Comparison of ENCODE assay signal across 36 cellular contexts in the genomic region with DNA sequence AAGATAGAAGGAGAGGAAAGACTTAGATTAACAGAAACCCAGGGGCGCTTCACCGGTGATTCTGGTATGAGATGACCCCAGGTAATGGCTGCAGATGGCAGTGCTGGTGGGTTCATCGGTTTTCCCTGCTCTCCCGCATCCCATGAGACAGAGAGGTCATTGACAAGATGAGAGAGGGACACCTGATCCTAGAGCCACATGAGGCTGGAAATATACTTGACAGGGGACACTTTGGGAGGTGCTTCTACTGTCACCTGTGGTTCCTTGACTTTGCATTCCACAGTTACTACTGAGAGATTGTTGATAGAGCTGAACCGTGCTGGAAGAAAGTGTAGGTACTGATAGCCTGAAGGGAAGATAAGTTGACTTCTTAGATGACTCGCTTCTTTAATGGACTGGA.
"Had no signal": no experiment of that assay in that cellular context is flagged by ENCODE, and none has a peak within 500 bp of the region (broad histone marks: within the 10 kb centered on the region; RNA-seq: fewer than 3 reads in every experiment).

No MANE protein-coding gene starts in this region.

- H3K4me1 ChIP-seq: adrenal gland, ascending aorta, body of pancreas, breast epithelium had no signal

- H3K36me3 Mint-ChIP-seq: activated naive CD4-positive, alpha-beta T cell treated with anti-CD3 and anti-CD28 coated beads, Interleukin-2, amount 10 ng/mL, durations not matched to agents 7 days and 5 days; activated naive CD4-positive, alpha-beta T cell treated with anti-CD3 and anti-CD28 coated beads, Interleukin-2, amount 50 U/mL, for 24 hours; activated naive CD8-positive, alpha-beta T cell; activated naive CD8-positive, alpha-beta T cell treated with anti-CD3 and anti-CD28 coated beads for 36 hours; activated naive CD8-positive, alpha-beta T cell treated with anti-CD3 and anti-CD28 coated beads, Interleukin-2, amount 10 ng/mL, durations not matched to agents 7 days and 5 days; brain had no signal

- H3K4me3 Mint-ChIP-seq: activated naive CD4-positive, alpha-beta T cell treated with anti-CD3 and anti-CD28 coated beads for 36 hours; activated naive CD4-positive, alpha-beta T cell treated with anti-CD3 and anti-CD28 coated beads, Interleukin-2, amount 10 ng/mL, durations not matched to agents 7 days and 5 days; activated naive CD4-positive, alpha-beta T cell treated with anti-CD3 and anti-CD28 coated beads, Interleukin-2, amount 50 U/mL, for 24 hours; activated naive CD8-positive, alpha-beta T cell; activated naive CD8-positive, alpha-beta T cell treated with anti-CD3 and anti-CD28 coated beads for 36 hours; activated naive CD8-positive, alpha-beta T cell treated with anti-CD3 and anti-CD28 coated beads, Interleukin-2, amount 10 ng/mL, durations not matched to agents 7 days and 5 days; activated naive CD8-positive, alpha-beta T cell treated with anti-CD3 and anti-CD28 coated beads, Interleukin-2, amount 50 U/mL, for 24 hours; activated T-cell treated with anti-CD3 and anti-CD28 coated beads, Interleukin-2, amount 50 U/mL, for 24 hours; activated T-cell treated with anti-CD3 and anti-CD28 coated beads, Interleukin-2, amount 50 U/mL, for 4 hours; activated T-cell treated with anti-CD3 and anti-CD28 coated beads, Interleukin-2, amount 50 U/mL, for 72 hours; activated T-helper 1 cell treated with anti-CD3 and anti-CD28 coated beads, Interleukin-12 subunit alpha, Interleukin-12 subunit beta, Interleukin-2, Interleukin-4 antibody, amounts not matched to agents 30 ng/mL and 10 ng/mL and 1 ng/mL, durations not matched to agents 14 hours and 24 hours and 36 hours; activated T-helper 17 cell treated with anti-CD3 and anti-CD28 coated beads, Interleukin-2, amount 50 U/mL, for 72 hours; brain; central memory CD8-positive, alpha-beta T cell had no signal

- H3K4me1 Mint-ChIP-seq: activated naive CD4-positive, alpha-beta T cell treated with anti-CD3 and anti-CD28 coated beads, Interleukin-2, amount 10 ng/mL, durations not matched to agents 7 days and 5 days; activated naive CD4-positive, alpha-beta T cell treated with anti-CD3 and anti-CD28 coated beads, Interleukin-2, amount 50 U/mL, for 24 hours; activated naive CD8-positive, alpha-beta T cell treated with anti-CD3 and anti-CD28 coated beads for 36 hours; activated naive CD8-positive, alpha-beta T cell treated with anti-CD3 and anti-CD28 coated beads, Interleukin-2, amount 10 ng/mL, durations not matched to agents 7 days and 5 days; activated naive CD8-positive, alpha-beta T cell treated with anti-CD3 and anti-CD28 coated beads, Interleukin-2, amount 50 U/mL, for 24 hours; activated T-helper 17 cell treated with anti-CD3 and anti-CD28 coated beads, Interleukin-2, amount 50 U/mL, for 72 hours; brain; central memory CD8-positive, alpha-beta T cell had no signal

- H3K27ac Mint-ChIP-seq: activated naive CD4-positive, alpha-beta T cell treated with anti-CD3 and anti-CD28 coated beads for 36 hours; activated naive CD4-positive, alpha-beta T cell treated with anti-CD3 and anti-CD28 coated beads, Interleukin-2, amount 10 ng/mL, durations not matched to agents 7 days and 5 days; activated naive CD4-positive, alpha-beta T cell treated with anti-CD3 and anti-CD28 coated beads, Interleukin-2, amount 50 U/mL, for 24 hours; activated naive CD4-positive, alpha-beta T cell treated with anti-CD3 and anti-CD28 coated beads, Interleukin-2, amount 50 U/mL, for 72 hours; activated naive CD8-positive, alpha-beta T cell; activated naive CD8-positive, alpha-beta T cell treated with anti-CD3 and anti-CD28 coated beads for 36 hours; activated naive CD8-positive, alpha-beta T cell treated with anti-CD3 and anti-CD28 coated beads, Interleukin-2, amount 10 ng/mL, durations not matched to agents 7 days and 5 days; activated naive CD8-positive, alpha-beta T cell treated with anti-CD3 and anti-CD28 coated beads, Interleukin-2, amount 50 U/mL, for 24 hours; activated T-cell treated with anti-CD3 and anti-CD28 coated beads, Interleukin-2, amount 50 U/mL, for 24 hours; activated T-cell treated with anti-CD3 and anti-CD28 coated beads, Interleukin-2, amount 50 U/mL, for 72 hours; activated T-helper 1 cell treated with anti-CD3 and anti-CD28 coated beads, Interleukin-12 subunit alpha, Interleukin-12 subunit beta, Interleukin-2, Interleukin-4 antibody, amounts not matched to agents 30 ng/mL and 10 ng/mL and 1 ng/mL, durations not matched to agents 14 hours and 24 hours and 36 hours; activated T-helper 17 cell treated with anti-CD3 and anti-CD28 coated beads, Interleukin-2, amount 50 U/mL, for 72 hours; activated T-helper 2 cell treated with anti-CD3 and anti-CD28 coated beads, Interferon-gamma antibody, Interleukin-2, Interleukin-4, amounts not matched to agents 10 μg/mL and 5 μg/mL and 100 μg/mL, durations not matched to agents 14 hours and 24 hours and 36 hours had no signal

- H3K36me3 ChIP-seq: adrenal gland, brain microvascular endothelial cell, breast epithelium, cardiac muscle cell had no signal

- H3K4me3 ChIP-seq: adrenal gland, ascending aorta, body of pancreas, breast epithelium, cardiac muscle cell had no signal

- H3K27me3 ChIP-seq: adrenal gland, ascending aorta, body of pancreas, brain microvascular endothelial cell, cardiac muscle cell had no signal

- H3K9me3 Mint-ChIP-seq: activated naive CD4-positive, alpha-beta T cell treated with anti-CD3 and anti-CD28 coated beads for 36 hours; activated naive CD4-positive, alpha-beta T cell treated with anti-CD3 and anti-CD28 coated beads, Interleukin-2, amount 10 ng/mL, durations not matched to agents 7 days and 5 days; activated naive CD4-positive, alpha-beta T cell treated with anti-CD3 and anti-CD28 coated beads, Interleukin-2, amount 50 U/mL, for 72 hours; activated naive CD8-positive, alpha-beta T cell treated with anti-CD3 and anti-CD28 coated beads for 36 hours; activated T-cell treated with anti-CD3 and anti-CD28 coated beads, Interleukin-2, amount 50 U/mL, for 4 hours; activated T-cell treated with anti-CD3 and anti-CD28 coated beads, Interleukin-2, amount 50 U/mL, for 72 hours; activated T-helper 1 cell treated with anti-CD3 and anti-CD28 coated beads, Interleukin-12 subunit alpha, Interleukin-12 subunit beta, Interleukin-2, Interleukin-4 antibody, amounts not matched to agents 30 ng/mL and 10 ng/mL and 1 ng/mL, durations not matched to agents 14 hours and 24 hours and 36 hours; activated T-helper 17 cell treated with anti-CD3 and anti-CD28 coated beads, Interleukin-2, amount 50 U/mL, for 72 hours; activated T-helper 2 cell treated with anti-CD3 and anti-CD28 coated beads, Interferon-gamma antibody, Interleukin-2, Interleukin-4, amounts not matched to agents 10 μg/mL and 5 μg/mL and 100 μg/mL, durations not matched to agents 14 hours and 24 hours and 36 hours; central memory CD8-positive, alpha-beta T cell had no signal

- H3K27ac ChIP-seq: adrenal gland, ascending aorta, body of pancreas, brain microvascular endothelial cell, breast epithelium, cardiac muscle cell had no signal

- H3K9me3 ChIP-seq: adrenal gland had no signal

- DNase-seq: activated effector memory CD4-positive, alpha-beta T cell treated with anti-CD3 and anti-CD28 coated beads, Interleukin-2, amount 50 U/mL, for 16 hours; activated effector memory CD4-positive, alpha-beta T cell treated with Interleukin-2 at 50 U/mL for 16 hours; activated gamma-delta T cell; activated gamma-delta T cell treated with Interleukin-2 at 50 U/mL for 16 hours; activated naive CD4-positive, alpha-beta T cell; activated naive CD4-positive, alpha-beta T cell treated with anti-CD3 and anti-CD28 coated beads for 36 hours; activated naive CD4-positive, alpha-beta T cell treated with anti-CD3 and anti-CD28 coated beads, Interleukin-2, amount 10 ng/mL, durations not matched to agents 7 days and 5 days; activated naive CD4-positive, alpha-beta T cell treated with anti-CD3 and anti-CD28 coated beads, Interleukin-2, amount 50 U/mL, for 16 hours; activated naive CD4-positive, alpha-beta T cell treated with Interleukin-2 at 50 U/mL for 16 hours; activated naive CD8-positive, alpha-beta T cell treated with anti-CD3 and anti-CD28 coated beads for 36 hours; activated naive CD8-positive, alpha-beta T cell treated with anti-CD3 and anti-CD28 coated beads, Interleukin-2, amount 10 ng/mL, durations not matched to agents 7 days and 5 days; activated naive CD8-positive, alpha-beta T cell treated with anti-CD3 and anti-CD28 coated beads, Interleukin-2, amount 50 U/mL, for 24 hours; activated T-cell treated with anti-CD3 and anti-CD28 coated beads for 4 hours; activated T-cell treated with anti-CD3 and anti-CD28 coated beads, Interleukin-2, amount 50 U/mL, for 1 hour; activated T-cell treated with anti-CD3 and anti-CD28 coated beads, Interleukin-2, amount 50 U/mL, for 24 hours; activated T-cell treated with anti-CD3 and anti-CD28 coated beads, Interleukin-2, amount 50 U/mL, for 4 hours; activated T-cell treated with anti-CD3 and anti-CD28 coated beads, Interleukin-2, amount 50 U/mL, for 48 hours; activated T-cell treated with anti-CD3 and anti-CD28 coated beads, Interleukin-2, amount 50 U/mL, for 72 hours; adrenal gland; amniotic stem cell; anterior cingulate cortex; body of pancreas; brain microvascular endothelial cell; central memory CD4-positive, alpha-beta T cell; cerebellar nuclear complex had no signal
